ENCODE assay signal across 8 cellular contexts in the genomic region with DNA sequence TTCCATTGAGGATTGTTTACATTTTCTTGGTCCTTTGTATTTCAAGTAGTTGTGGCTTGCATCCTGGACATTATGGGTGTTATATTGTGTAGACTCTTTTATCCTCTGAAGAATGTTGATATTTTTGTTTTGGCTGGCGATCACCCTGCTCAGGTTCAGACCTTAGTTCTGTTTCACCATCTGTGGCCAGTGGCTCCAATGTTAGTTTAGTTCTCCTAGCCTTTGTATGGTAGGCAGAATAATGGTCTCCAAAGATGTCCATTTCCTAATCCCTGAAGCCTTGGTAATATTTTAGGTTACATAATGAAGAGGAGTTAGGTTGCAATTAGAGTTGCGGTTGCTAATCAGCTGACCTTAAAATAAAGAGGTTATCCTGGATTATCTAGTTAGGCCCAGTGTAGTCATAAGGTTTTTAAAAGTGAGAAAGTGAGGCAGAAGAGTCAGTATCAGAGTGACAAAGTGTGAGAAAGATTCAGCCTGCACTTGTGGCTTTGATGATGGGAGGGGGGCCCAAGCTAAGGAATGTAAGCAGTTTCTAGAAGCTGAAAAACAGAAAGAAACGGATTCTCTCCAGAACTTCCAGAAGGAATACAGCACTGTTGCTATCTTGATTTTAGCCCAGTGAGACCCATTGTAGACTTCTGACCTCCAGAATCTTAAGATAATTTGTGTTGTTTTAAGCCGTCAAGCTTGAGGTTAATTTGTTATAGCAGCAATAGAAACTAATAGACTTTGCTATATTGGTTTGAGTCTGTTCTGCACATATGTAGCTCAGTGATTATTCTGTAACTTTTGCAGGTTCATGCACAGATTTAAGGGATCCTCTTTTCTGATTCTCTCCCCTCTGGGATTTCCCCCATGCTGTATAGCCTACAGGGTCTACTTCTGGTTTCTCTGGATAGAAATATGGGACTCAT. TPM values are rescaled to one million over a fixed set of nuclear protein-coding genes. Genes with fewer than 3 reads are reported as not detected.
DNase-seq lines count a peak whose midpoint lies in the region; ATAC-seq, FAIRE-seq and TF ChIP-seq lines count a peak whose summit lies in the region.

No MANE protein-coding gene starts in this region.

- peaks cover 5% of the 10 kb centered on the region for H3K36me3 Mint-ChIP-seq in activated CD4-positive, alpha-beta memory T cell treated with anti-CD3 and anti-CD28 coated beads for 36 hours

- H3K27me3 Mint-ChIP-seq in activated CD4-positive, alpha-beta memory T cell treated with anti-CD3 and anti-CD28 coated beads for 36 hours = no peaks in the 10 kb centered on the region

- no peak for TF ChIP-seq POLR2A in HepG2 (IDR thresholded peaks at IDR 0.05; ENCODE audit: insufficient read depth in 1 of 2, low read depth in 2 of 2, low read length in 2 of 2)

- no peak for DNase-seq in HepG2 (ENCODE audit: low spot score)
- DNase-seq in activated CD4-positive, alpha-beta memory T cell treated with anti-CD3 and anti-CD28 coated beads for 36 hours = peak; percentile 72
- no peak for DNase-seq in NCI-H2227 (lab: John Stamatoyannopoulos, UW; ENCODE audit: unreplicated experiment)
- DNase-seq in PC-3 = no peak
- no peak for DNase-seq in mesendoderm

- ATAC-seq in HepG2 (no peak), HG02885 (IDR thresholded peaks at IDR 0.05; ENCODE audit: poor library complexity, unreplicated experiment) (peak; percentile 55), PC-3 (no peak)

- no peak overlapping the region for H3K23ac ChIP-seq in mesendoderm (ENCODE audit: low read length)

- H3K4me2 ChIP-seq in HepG2 (ENCODE audit: low read depth, low read length) = no peak overlapping the region
- no peak overlapping the region for H3K4me2 ChIP-seq in PC-3 (ENCODE audit: low read length)
- no peak overlapping the region for H3K4me2 ChIP-seq in mesendoderm (ENCODE audit: low read length)

- peaks cover 19% of the 10 kb centered on the region for H3K79me2 ChIP-seq in HepG2 (ENCODE audit: insufficient read depth, low read length)
- H3K79me2 ChIP-seq in PC-3 (ENCODE audit: low read length) = peaks cover 17% of the 10 kb centered on the region; the same call in 1 of the 2 replicates
- H3K79me2 ChIP-seq in mesendoderm (ENCODE audit: control insufficient read depth, insufficient read depth, low read length) = no peaks in the 10 kb centered on the region

- no peaks in the 10 kb centered on the region for H3F3A ChIP-seq in PC-3 (ENCODE audit: low read length, unreplicated experiment)

- BruUV-seq in HepG2 (replicated peaks; lab: Mats Ljungman, UMichigan) (no TSS peak), PC-3 (replicated peaks; lab: Mats Ljungman, UMichigan) (no TSS peak)

- H3K9ac ChIP-seq in liver (ENCODE audit: low read depth in 1 of 2, low read length in 2 of 2) = no peak overlapping the region
- no peak overlapping the region for H3K9ac ChIP-seq in HepG2 (ENCODE audit: insufficient read depth, low read depth, low read length)
- H3K9ac ChIP-seq in subcutaneous abdominal adipose tissue (ENCODE audit: low read length in 5 of 5) = no peak overlapping the region
- no peak overlapping the region for H3K9ac ChIP-seq in PC-3 (ENCODE audit: low read length)
- no peak overlapping the region for H3K9ac ChIP-seq in mesendoderm (ENCODE audit: low read length)

- CTCF ChIA-PET in HepG2 (lab: Yijun Ruan, JAX; ENCODE audit: low intra/inter-chr PET ratio, low total read pairs) = no interaction called here
- CTCF ChIA-PET in activated CD4-positive, alpha-beta memory T cell treated with anti-CD3 and anti-CD28 coated beads for 36 hours (lab: Charles Lee) = interaction anchor here (0.9 to 1.7 kb wide), 4 partner anchors 9 to 204 kb away, joined by 4 to 7 read pairs (median 4); no protein-coding TSS in a partner anchor
- CTCF ChIA-PET in PC-3 (lab: Charles Lee) = no interaction called here

- H4K5ac ChIP-seq in mesendoderm (ENCODE audit: low read length) = no peak overlapping the region

- no peak overlapping the region for H3K18ac ChIP-seq in mesendoderm (ENCODE audit: low read length)

- H3K36me3 ChIP-seq in liver (ENCODE audit: control insufficient read depth in 4 of 4, insufficient read depth in 3 of 4, low read depth in 1 of 4, low read length in 3 of 4) = no peaks in the 10 kb centered on the region
- no peaks in the 10 kb centered on the region for H3K36me3 ChIP-seq in HepG2 (replicated peaks in 1 of 2; ENCODE audit: control insufficient read depth in 1 of 2, insufficient read depth in 2 of 2, low read length in 2 of 2)
- H3K36me3 ChIP-seq in subcutaneous abdominal adipose tissue (ENCODE audit: control insufficient read depth in 5 of 5, insufficient read depth in 5 of 5, low read length in 5 of 5) = no peaks in the 10 kb centered on the region
- no peaks in the 10 kb centered on the region for H3K36me3 ChIP-seq in PC-3 (ENCODE audit: low read depth, low read length)
- H3K36me3 ChIP-seq in mesendoderm (ENCODE audit: control insufficient read depth, insufficient read depth, low read length) = no peaks in the 10 kb centered on the region

- no peak overlapping the region for H4K8ac ChIP-seq in mesendoderm (ENCODE audit: low read depth, low read length)

- H3K4me3 ChIP-seq in liver (ENCODE audit: low read depth in 1 of 3, low read length in 3 of 3) = no peak overlapping the region
- no peak overlapping the region for H3K4me3 ChIP-seq in HepG2 (replicated peaks in 1 of 3; ENCODE audit: insufficient read depth in 1 of 3, low read depth in 2 of 3, low read length in 3 of 3)
- H3K4me3 ChIP-seq in subcutaneous abdominal adipose tissue (ENCODE audit: low read depth in 1 of 5, low read length in 5 of 5) = no peak overlapping the region
- no peak overlapping the region for H3K4me3 ChIP-seq in PC-3 (ENCODE audit: low read length)
- H3K4me3 ChIP-seq in mesendoderm (ENCODE audit: low read length) = no peak overlapping the region

- H3K27me3 ChIP-seq in liver (ENCODE audit: control insufficient read depth in 4 of 4, insufficient read depth in 4 of 4, low read length in 3 of 4) = no peaks in the 10 kb centered on the region
- H3K27me3 ChIP-seq in HepG2 (ENCODE audit: control insufficient read depth in 1 of 2, insufficient read depth in 2 of 2, low read length in 2 of 2) = no peaks in the 10 kb centered on the region
- no peaks in the 10 kb centered on the region for H3K27me3 ChIP-seq in subcutaneous abdominal adipose tissue (ENCODE audit: control insufficient read depth in 5 of 5, insufficient read depth in 4 of 5, low read length in 5 of 5)
- H3K27me3 ChIP-seq in PC-3 (ENCODE audit: low read length) = no peaks in the 10 kb centered on the region
- no peaks in the 10 kb centered on the region for H3K27me3 ChIP-seq in mesendoderm (ENCODE audit: insufficient read depth, low read length, poor library complexity)

- no peak overlapping the region for H2BK5ac ChIP-seq in mesendoderm (ENCODE audit: low read length)

- no peak overlapping the region for H3K56ac ChIP-seq in mesendoderm (ENCODE audit: low read length)

- no peak overlapping the region for H2AK5ac ChIP-seq in mesendoderm (ENCODE audit: low read length)

- peak overlapping the region; percentile 61 for H3K4me3 Mint-ChIP-seq in activated CD4-positive, alpha-beta memory T cell treated with anti-CD3 and anti-CD28 coated beads for 36 hours

- POLR2A ChIA-PET in HepG2 (lab: Yijun Ruan, JAX) = no interaction called here
- POLR2A ChIA-PET in activated CD4-positive, alpha-beta memory T cell treated with anti-CD3 and anti-CD28 coated beads for 36 hours (lab: Charles Lee) = interaction anchor here (0.7 to 1.9 kb wide), 6 partner anchors 15 to 84 kb away, joined by 3 to 9 read pairs (median 4); a partner anchor contains a TSS
- POLR2A ChIA-PET in PC-3 (lab: Charles Lee; ENCODE audit: unreplicated experiment) = no interaction called here

- H3K9me3 ChIP-seq in liver (ENCODE audit: control insufficient read depth in 4 of 4, low read length in 3 of 4) (no peaks in the 10 kb centered on the region), HepG2 (ENCODE audit: low read length) (no peaks in the 10 kb centered on the region), subcutaneous abdominal adipose tissue (ENCODE audit: control insufficient read depth in 5 of 5, low read length in 5 of 5) (no peaks in the 10 kb centered on the region), PC-3 (ENCODE audit: low read length) (no peaks in the 10 kb centered on the region)

- no peaks in the 10 kb centered on the region for H3K79me1 ChIP-seq in mesendoderm (ENCODE audit: low read length)

- TF ChIP-seq RAD21 in liver (IDR thresholded peaks at IDR 0.05) (no peak), HepG2 (CRISPR knock-in tag; IDR thresholded peaks at IDR 0.05) (no peak)

- H2AFZ ChIP-seq in HepG2 (ENCODE audit: low read length) (no peak overlapping the region), PC-3 (ENCODE audit: low read length) (no peak overlapping the region)

- no peak overlapping the region for H2BK120ac ChIP-seq in mesendoderm (ENCODE audit: low read depth, low read length)

- H3K9me2 ChIP-seq in PC-3 (replicated peaks; ENCODE audit: low read length) = no peaks in the 10 kb centered on the region

- H3K27ac Mint-ChIP-seq in activated CD4-positive, alpha-beta memory T cell treated with anti-CD3 and anti-CD28 coated beads for 36 hours = peak overlapping the region; percentile 74

- H3K4me1 ChIP-seq in liver (ENCODE audit: control insufficient read depth in 4 of 4, insufficient read depth in 4 of 4, low read length in 3 of 4) (peaks cover 0 to 11% (median 8%) of the 10 kb centered on the region in 4 donors), HepG2 (ENCODE audit: insufficient read depth, low read length) (peaks cover 33% of the 10 kb centered on the region), subcutaneous abdominal adipose tissue (ENCODE audit: control insufficient read depth in 5 of 5, insufficient read depth in 5 of 5, low read length in 5 of 5) (peaks cover 0 to 36% (median 25%) of the 10 kb centered on the region in 5 donors), PC-3 (ENCODE audit: insufficient read depth, low read length) (no peaks in the 10 kb centered on the region), mesendoderm (ENCODE audit: control insufficient read depth, low read depth, low read length) (no peaks in the 10 kb centered on the region)

- H4K20me1 ChIP-seq in HepG2 (ENCODE audit: insufficient read depth, low read length) (no peaks in the 10 kb centered on the region), PC-3 (ENCODE audit: low read length) (no peaks in the 10 kb centered on the region)

- 66% methylated on average over 4 of the region's 4 CpGs for whole genome bisulfite sequencing in liver
- WGBS in HepG2 (ENCODE audit: low lambda C conversion rate) = 91% methylated on average over 4 of the region's 4 CpGs
- WGBS in mesendoderm (ENCODE audit: extremely low coverage, insufficient coverage, low lambda C conversion rate) = no CpG with 5 or more reads among the region's 4 CpGs

- H3K4me1 Mint-ChIP-seq in activated CD4-positive, alpha-beta memory T cell treated with anti-CD3 and anti-CD28 coated beads for 36 hours (ENCODE audit: low read depth) = peaks cover 79% of the 10 kb centered on the region

- no peak for TF ChIP-seq CTCF in liver (IDR thresholded peaks at IDR 0.05; ENCODE audit: low read depth, low read length, missing input control)
- TF ChIP-seq CTCF in HepG2 (CRISPR knock-in tag; IDR thresholded peaks at IDR 0.05) = no peak
- TF ChIP-seq CTCF in PC-3 (conservative IDR thresholded peaks at IDR 0.05; ENCODE audit: low read depth, low read length) = no peak

- no peaks in the 10 kb centered on the region for H3K9me3 Mint-ChIP-seq in activated CD4-positive, alpha-beta memory T cell treated with anti-CD3 and anti-CD28 coated beads for 36 hours

- in situ Hi-C loops in HepG2 (cut with HindIII; ENCODE audit: extremely low pct_ligation_motif_present, low pct_unique_long_range_greater_than_20kb) = no loop called here

- H3K4ac ChIP-seq in mesendoderm (ENCODE audit: low read depth, low read length) = no peak overlapping the region

- H3K27ac ChIP-seq in liver (ENCODE audit: low read depth in 1 of 2, low read length in 2 of 2) (no peak overlapping the region), HepG2 (ENCODE audit: extremely low read length, insufficient read depth, low read length) (no peak overlapping the region), subcutaneous abdominal adipose tissue (ENCODE audit: low read depth, low read length) (peak overlapping the region; percentile 45), PC-3 (ENCODE audit: low read length) (no peak overlapping the region), mesendoderm (ENCODE audit: low read depth, low read length) (no peak overlapping the region)

- FAIRE-seq in HepG2 (lab: Jason Lieb, UNC) = no peak

- TF ChIP-seq EP300 in HepG2 (IDR thresholded peaks at IDR 0.05; ENCODE audit: low read depth in 2 of 2, low read length in 2 of 2) = no peak
- no peak for TF ChIP-seq EP300 in HepG2 (CRISPR knock-in tag; IDR thresholded peaks at IDR 0.05; ENCODE audit: borderline replicate concordance)

- no peak overlapping the region for H2BK15ac ChIP-seq in mesendoderm (replicated peaks; ENCODE audit: low read depth)

- intact Hi-C loops in HepG2 (cut with micrococcal nuclease; ENCODE audit: unreplicated experiment) = no loop called here
- intact Hi-C loops in activated CD4-positive, alpha-beta memory T cell treated with anti-CD3 and anti-CD28 coated beads for 36 hours (cut with micrococcal nuclease) = loop anchor here (1.0 kb wide), 5 partner anchors 21 to 138 kb away; a partner anchor contains a TSS
- intact Hi-C loops in PC-3 (cut with micrococcal nuclease) = no loop called here

RNA-seq across cellular contexts. Expression of a gene that starts 21.5 kb away (rescaled TPM):
- total RNA-seq in liver (10 to 100 TPM; 15.8 to 19.7 TPM), HepG2 (2016; rRNA removed; fragmentation: Illumina TruSeq; extraction: Trizol) (14.7 and 16.9 TPM in 2 replicates), PC-3 (2014; rRNA removed) (11.1 and 20.2 TPM in 2 replicates)
- polyA plus RNA-seq in liver (1 to 10 TPM; 1.9 to 3.2 TPM), HepG2 (2011; rRNA removed) (6.3 and 8.0 TPM in 2 replicates)
- 3.6 and 4.1 TPM in 2 replicates for total RNA-seq in HepG2 (2016; cell fraction: cytosol; rRNA removed; fragmentation: Illumina TruSeq; extraction: Trizol; ENCODE audit: low read depth)
- 13.0 and 16.4 TPM in 2 replicates for total RNA-seq in HepG2 (2016; cell fraction: insoluble cytoplasmic fraction; rRNA removed; fragmentation: Illumina TruSeq; extraction: Trizol)
- 5.2 and 6.3 TPM in 2 replicates for total RNA-seq in HepG2 (2016; cell fraction: membrane; rRNA removed; fragmentation: Illumina TruSeq; extraction: Trizol)
- 30.4 and 33.6 TPM in 2 replicates for total RNA-seq in HepG2 (2016; cell fraction: nucleus; rRNA removed; fragmentation: Illumina TruSeq; extraction: Trizol)
- polyA plus RNA-seq in HepG2 (2011; cell fraction: cytosol; rRNA removed) = 2.5 and 4.3 TPM in 2 replicates
- 5.2 and 6.1 TPM in 2 replicates for polyA plus RNA-seq in HepG2 (2011; cell fraction: nucleus; rRNA removed)
- 4.0 and 4.9 TPM in 2 replicates for polyA plus RNA-seq in HepG2 (2012)
- polyA plus RNA-seq in HepG2 (2016; cell fraction: cytosol; fragmentation: Illumina TruSeq; extraction: Trizol; ENCODE audit: low read depth) = 0.58 and 0.62 TPM in 2 replicates
- 4.3 and 4.8 TPM in 2 replicates for polyA plus RNA-seq in HepG2 (2016; cell fraction: insoluble cytoplasmic fraction; fragmentation: Illumina TruSeq; extraction: Trizol; ENCODE audit: low read depth)
- 1.1 and 1.2 TPM in 2 replicates for polyA plus RNA-seq in HepG2 (2016; cell fraction: membrane; fragmentation: Illumina TruSeq; extraction: Trizol; ENCODE audit: low read depth)
- 12.2 and 12.9 TPM in 2 replicates for polyA plus RNA-seq in HepG2 (2016; cell fraction: nucleus; fragmentation: Illumina TruSeq; extraction: Trizol; ENCODE audit: insufficient read depth, low read depth)
- 16.3 and 19.2 TPM in 2 replicates for polyA minus RNA-seq in HepG2 (2011; rRNA and poly(A)+ RNA removed; ENCODE audit: low replicate concordance)
- 15.2 and 19.8 TPM in 2 replicates for polyA minus RNA-seq in HepG2 (2011; cell fraction: cytosol; rRNA and poly(A)+ RNA removed)
- polyA minus RNA-seq in HepG2 (2011; cell fraction: nucleus; rRNA and poly(A)+ RNA removed) = 39.9 and 46.0 TPM in 2 replicates
- total RNA-seq in activated CD4-positive, alpha-beta memory T cell treated with anti-CD3 and anti-CD28 coated beads for 36 hours = 10 to 100 TPM; 44.7 to 45.8 TPM
- polyA plus RNA-seq in mesendoderm (2013, experiment 1 of 2) = 0.79 TPM
- 0.71 TPM for polyA plus RNA-seq in mesendoderm (2013, experiment 2 of 2)
